In genomic region chr2:200747668-200748618, GRCh38 we compare ENCODE assay signal across 1 cellular context.
TF ChIP-seq lines count a peak whose summit lies in the region.

No MANE protein-coding gene starts in this region.

TF ChIP-seq in HepG2, 621 proteins besides CTCF, POLR2A, EP300 and RAD21 (continued from another document and continues in another):
- TF ChIP-seq RFXAP (CRISPR knock-in tag; IDR thresholded peaks at IDR 0.05; ENCODE audit: borderline replicate concordance): no peak
- no peak for TF ChIP-seq MLLT10 (CRISPR knock-in tag; IDR thresholded peaks at IDR 0.05)
- no peak for TF ChIP-seq BCLAF1 (IDR thresholded peaks at IDR 0.05)
- peak; percentile 41; the same call in 1 of the 2 replicates for TF ChIP-seq ZNF121 (CRISPR knock-in tag; IDR thresholded peaks at IDR 0.05)
- TF ChIP-seq SMAD9 (CRISPR knock-in tag; IDR thresholded peaks at IDR 0.05): no peak
- no peak for TF ChIP-seq ATAD3A (CRISPR knock-in tag; IDR thresholded peaks at IDR 0.05)
- peak; percentile 81 for TF ChIP-seq ZNF646 (CRISPR knock-in tag; IDR thresholded peaks at IDR 0.05)
- peak; percentile 79 for TF ChIP-seq MEIS2 (CRISPR knock-in tag; IDR thresholded peaks at IDR 0.05)
- TF ChIP-seq ZZZ3 (CRISPR knock-in tag; IDR thresholded peaks at IDR 0.05; ENCODE audit: borderline replicate concordance): no peak
- no peak for TF ChIP-seq DZIP1 (CRISPR knock-in tag; IDR thresholded peaks at IDR 0.05)
- TF ChIP-seq PITX1 (CRISPR knock-in tag; IDR thresholded peaks at IDR 0.05): peak; percentile 95
- 0 out of 2 replicates have a peak, but pooled peaks have one; percentile 32 for TF ChIP-seq E2F1 (CRISPR knock-in tag; IDR thresholded peaks at IDR 0.05)
- peak; percentile 81 for TF ChIP-seq ZBTB39 (CRISPR knock-in tag; IDR thresholded peaks at IDR 0.05)
- TF ChIP-seq SNAPC2 (CRISPR knock-in tag; IDR thresholded peaks at IDR 0.05): peak; percentile 59; the same call in 1 of the 2 replicates
- peak; percentile 77 for TF ChIP-seq HDAC1 (CRISPR knock-in tag; IDR thresholded peaks at IDR 0.05)
- peak; percentile 79 for TF ChIP-seq ZMYM4 (CRISPR knock-in tag; IDR thresholded peaks at IDR 0.05)
- 0 out of 2 replicates have a peak, but pooled peaks have one; percentile 34 for TF ChIP-seq SMYD3 (CRISPR knock-in tag; IDR thresholded peaks at IDR 0.05)
- TF ChIP-seq ZNF503 (CRISPR knock-in tag; IDR thresholded peaks at IDR 0.05): peak; percentile 99
- no peak for TF ChIP-seq ZNF333 (CRISPR knock-in tag; IDR thresholded peaks at IDR 0.05; ENCODE audit: borderline replicate concordance)
- peak; percentile 80 for TF ChIP-seq SKIL (CRISPR knock-in tag; IDR thresholded peaks at IDR 0.05; ENCODE audit: borderline replicate concordance)
- peak; percentile 96 for TF ChIP-seq SALL1 (CRISPR knock-in tag; IDR thresholded peaks at IDR 0.05)
- TF ChIP-seq ZFP82 (CRISPR knock-in tag; IDR thresholded peaks at IDR 0.05; ENCODE audit: borderline replicate concordance): 0 out of 2 replicates have a peak, but pooled peaks have one; percentile 37
- peak; percentile 81; the same call in 1 of the 2 replicates for TF ChIP-seq CREM (IDR thresholded peaks at IDR 0.05)
- no peak for TF ChIP-seq CREM (CRISPR knock-in tag; IDR thresholded peaks at IDR 0.05)
- TF ChIP-seq IRF9 (CRISPR knock-in tag; IDR thresholded peaks at IDR 0.05; ENCODE audit: borderline replicate concordance): no peak
- peak; percentile 54; the same call in 1 of the 2 replicates for TF ChIP-seq ZNF275 (CRISPR knock-in tag; IDR thresholded peaks at IDR 0.05; ENCODE audit: borderline replicate concordance)
- TF ChIP-seq LCORL (IDR thresholded peaks at IDR 0.05): no peak
- peak; percentile 71 for TF ChIP-seq LCORL (CRISPR knock-in tag; IDR thresholded peaks at IDR 0.05)
- TF ChIP-seq TFE3 (CRISPR knock-in tag; IDR thresholded peaks at IDR 0.05): peak; percentile 47; the same call in 1 of the 2 replicates
- 0 out of 2 replicates have a peak, but pooled peaks have one; percentile 43 for TF ChIP-seq ZMAT3 (CRISPR knock-in tag; conservative IDR thresholded peaks at IDR 0.05)
- TF ChIP-seq NR2F6 (IDR thresholded peaks at IDR 0.05): peak; percentile 95
- peak; percentile 90 for TF ChIP-seq NR2F6 (CRISPR knock-in tag; IDR thresholded peaks at IDR 0.05)
